Comparison of ENCODE assay signal across 1 cellular context in the genomic region with DNA sequence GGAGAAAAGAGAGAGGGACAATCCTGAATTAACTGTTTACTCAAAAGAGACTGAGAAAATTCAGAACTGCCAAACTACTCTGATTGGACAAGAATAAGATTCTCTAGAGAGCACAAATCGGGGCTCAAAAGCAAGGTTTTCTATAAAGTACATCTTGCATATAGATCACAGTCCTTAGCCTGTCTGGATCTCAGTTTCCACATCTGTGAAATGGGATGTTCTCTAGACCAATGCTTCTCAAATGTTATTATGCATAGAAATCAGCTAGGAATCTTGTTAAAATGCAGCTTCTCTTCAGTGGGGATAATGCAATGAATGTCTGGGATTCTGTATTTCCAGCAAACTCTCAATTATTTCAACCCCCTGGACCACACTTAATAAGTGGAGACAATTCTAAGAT.
TF ChIP-seq lines count a peak whose summit lies in the region.

No MANE protein-coding gene starts in this region.

TF ChIP-seq in IMR-90, 13 proteins besides CTCF, POLR2A, EP300 and RAD21 (continued from another document):
- no peak for TF ChIP-seq BHLHE40 (IDR thresholded peaks at IDR 0.05; ENCODE audit: low read depth, low read length)
